8 cellular contexts compared by ENCODE assay signal in genomic region chr10:62815373-62816111, GRCh38. TPM values are rescaled to one million over a fixed set of nuclear protein-coding genes. Genes with fewer than 3 reads are reported as not detected.
DNase-seq lines count a peak whose midpoint lies in the region; ATAC-seq and TF ChIP-seq lines count a peak whose summit lies in the region.

No MANE protein-coding gene starts in this region.

- peaks cover 66% of the 10 kb centered on the region for H3K4me1 Mint-ChIP-seq in activated CD8-positive, alpha-beta T cell treated with anti-CD3 and anti-CD28 coated beads, Interleukin-2, amount 10 ng/mL, durations not matched to agents 7 days and 5 days (ENCODE audit: low read depth)

- H3K79me2 ChIP-seq in osteoblast (ENCODE audit: insufficient read depth, low read length): peaks cover 4% of the 10 kb centered on the region

- CTCF ChIA-PET in HEK293 (lab: Yijun Ruan, JAX): interaction anchor here (0.7 to 4.1 kb wide), 3 partner anchors 11 to 341 kb away, joined by 3 to 25 read pairs (median 4); partner anchors contain the start of gene ADO
- CTCF ChIA-PET in activated CD8-positive, alpha-beta T cell treated with anti-CD3 and anti-CD28 coated beads, Interleukin-2, amount 10 ng/mL, durations not matched to agents 7 days and 5 days (lab: Charles Lee): interaction anchor here (1.2 to 5.8 kb wide), 13 partner anchors 8 to 905 kb away, joined by 4 to 98 read pairs (median 22); partner anchors contain the start of gene ADO

- peak overlapping the region; percentile 97 for H3K27ac Mint-ChIP-seq in activated CD8-positive, alpha-beta T cell treated with anti-CD3 and anti-CD28 coated beads, Interleukin-2, amount 10 ng/mL, durations not matched to agents 7 days and 5 days

- H3K36me3 ChIP-seq in HEK293 (ENCODE audit: control insufficient read depth in 2 of 2, insufficient read depth in 1 of 2, low read length in 2 of 2) (no peaks in the 10 kb centered on the region), osteoblast (ENCODE audit: insufficient read depth, low read length) (no peaks in the 10 kb centered on the region)

- ATAC-seq in activated CD8-positive, alpha-beta T cell treated with anti-CD3 and anti-CD28 coated beads, Interleukin-2, amount 10 ng/mL, durations not matched to agents 7 days and 5 days: no peak
- no peak for ATAC-seq in GM19452 (IDR thresholded peaks at IDR 0.05; ENCODE audit: unreplicated experiment)

- H4K20me1 ChIP-seq in osteoblast (ENCODE audit: insufficient read depth, low read length): peaks cover 10% of the 10 kb centered on the region

- peak overlapping the region; percentile 70 for H3K4me3 ChIP-seq in HEK293 (ENCODE audit: low read depth, low read length)
- peak overlapping the region; percentile 80 for H3K4me3 ChIP-seq in fibroblast of villous mesenchyme (ENCODE audit: low read depth, low read length)
- H3K4me3 ChIP-seq in osteoblast (ENCODE audit: insufficient read depth, low read length): peak overlapping the region; percentile 83

- peak overlapping the region; percentile 88 for H3K4me3 Mint-ChIP-seq in activated CD8-positive, alpha-beta T cell treated with anti-CD3 and anti-CD28 coated beads, Interleukin-2, amount 10 ng/mL, durations not matched to agents 7 days and 5 days

- H3K27me3 Mint-ChIP-seq in activated CD8-positive, alpha-beta T cell treated with anti-CD3 and anti-CD28 coated beads, Interleukin-2, amount 10 ng/mL, durations not matched to agents 7 days and 5 days (ENCODE audit: low read depth): peaks cover 49% of the 10 kb centered on the region

- H3K9me3 ChIP-seq in HEK293 (ENCODE audit: control insufficient read depth, insufficient read depth, low read depth, low read length) (no peaks in the 10 kb centered on the region), osteoblast (ENCODE audit: low read depth, low read length) (no peaks in the 10 kb centered on the region)

- H3K9me3 Mint-ChIP-seq in activated CD8-positive, alpha-beta T cell treated with anti-CD3 and anti-CD28 coated beads, Interleukin-2, amount 10 ng/mL, durations not matched to agents 7 days and 5 days (ENCODE audit: insufficient read depth): no peaks in the 10 kb centered on the region

- H3K4me2 ChIP-seq in osteoblast (ENCODE audit: insufficient read depth, low read length): peak overlapping the region; percentile 96

- no peak overlapping the region for H3K27ac ChIP-seq in HEK293 (ENCODE audit: extremely low read depth, low read depth, low read length)
- peak overlapping the region; percentile 30 for H3K27ac ChIP-seq in osteoblast (ENCODE audit: low read depth, low read length)

- DNase-seq in activated CD8-positive, alpha-beta T cell treated with anti-CD3 and anti-CD28 coated beads, Interleukin-2, amount 10 ng/mL, durations not matched to agents 7 days and 5 days: peak; percentile 23
- peak; percentile 23 for DNase-seq in fibroblast of villous mesenchyme (ENCODE audit: low read depth)
- DNase-seq in osteoblast (ENCODE audit: insufficient read length, low spot score, missing footprints): peak; percentile 90
- DNase-seq in NCI-H345 (lab: John Stamatoyannopoulos, UW): no peak
- DNase-seq in middle frontal gyrus (ENCODE audit: extremely low spot score, low spot score): no peak
- no peak for DNase-seq in DMS79 (lab: John Stamatoyannopoulos, UW)

- peaks cover 37% of the 10 kb centered on the region for H3K27me3 ChIP-seq in osteoblast (ENCODE audit: insufficient read depth, low read length)

- POLR2A ChIA-PET in HEK293 (lab: Yijun Ruan, JAX): interaction anchor here (1.2 to 4.8 kb wide), 5 partner anchors 8 to 547 kb away, joined by 3 to 50 read pairs (median 4); partner anchors contain the start of genes ADO and RTKN2
- POLR2A ChIA-PET in activated CD8-positive, alpha-beta T cell treated with anti-CD3 and anti-CD28 coated beads, Interleukin-2, amount 10 ng/mL, durations not matched to agents 7 days and 5 days (lab: Charles Lee): interaction anchor here (0.6 to 6.0 kb wide), 7 partner anchors 9 to 200 kb away, joined by 3 to 36 read pairs (median 7); partner anchors contain the start of gene ADO

- H2AFZ ChIP-seq in osteoblast (ENCODE audit: low read length): peak overlapping the region; percentile 76

- H3K4me1 ChIP-seq in HEK293 (ENCODE audit: control insufficient read depth, insufficient read depth, low read length) (no peaks in the 10 kb centered on the region; the same call in 1 of the 2 replicates), osteoblast (ENCODE audit: insufficient read depth, low read length) (peaks cover 26% of the 10 kb centered on the region)

- peaks cover 10% of the 10 kb centered on the region for H3K36me3 Mint-ChIP-seq in activated CD8-positive, alpha-beta T cell treated with anti-CD3 and anti-CD28 coated beads, Interleukin-2, amount 10 ng/mL, durations not matched to agents 7 days and 5 days (ENCODE audit: low read depth)

- TF ChIP-seq CTCF in HEK293 (tag by site-specific recombination; IDR thresholded peaks at IDR 0.05) (no peak), fibroblast of villous mesenchyme (IDR thresholded peaks at IDR 0.05; ENCODE audit: insufficient read depth, low read depth, low read length) (no peak), osteoblast (IDR thresholded peaks at IDR 0.05; ENCODE audit: extremely low read depth, low read depth, low read length) (no peak)

TF ChIP-seq in HEK293, 187 proteins besides CTCF, POLR2A, EP300 and RAD21 (continues in another document):
- no peak for TF ChIP-seq ZNF660 (tag by site-specific recombination; IDR thresholded peaks at IDR 0.05)
- TF ChIP-seq ZNF423 (tag by site-specific recombination; IDR thresholded peaks at IDR 0.05): no peak
- TF ChIP-seq ZFP37 (tag by site-specific recombination; IDR thresholded peaks at IDR 0.05): no peak
- no peak for TF ChIP-seq ZBTB6 (tag by site-specific recombination; IDR thresholded peaks at IDR 0.05)
- TF ChIP-seq EGR2 (tag by site-specific recombination; IDR thresholded peaks at IDR 0.05; ENCODE audit: low read depth): peak; percentile 53; the same call in 1 of the 2 replicates
- TF ChIP-seq ZNF704 (tag by site-specific recombination; IDR thresholded peaks at IDR 0.05): no peak
- TF ChIP-seq ZNF292 (tag by site-specific recombination; IDR thresholded peaks at IDR 0.05; ENCODE audit: borderline replicate concordance, low read depth): no peak
- no peak for TF ChIP-seq ZNF621 (tag by site-specific recombination; IDR thresholded peaks at IDR 0.05)
- no peak for TF ChIP-seq ZNF416 (tag by site-specific recombination; IDR thresholded peaks at IDR 0.05)
- TF ChIP-seq ZBTB1 (tag by site-specific recombination; IDR thresholded peaks at IDR 0.05): no peak
- no peak for TF ChIP-seq ZNF558 (tag by site-specific recombination; IDR thresholded peaks at IDR 0.05)
- peak; percentile 91 for TF ChIP-seq ZBTB17 (tag by site-specific recombination; IDR thresholded peaks at IDR 0.05)
- TF ChIP-seq ZBTB8A (tag by site-specific recombination; IDR thresholded peaks at IDR 0.05): peak; percentile 91
- peak; percentile 14; the same call in 1 of the 2 replicates for TF ChIP-seq ZNF394 (tag by site-specific recombination; IDR thresholded peaks at IDR 0.05; ENCODE audit: borderline replicate concordance)
- 0 out of 2 replicates have a peak, but pooled peaks have one; percentile 5 for TF ChIP-seq ZNF777 (tag by site-specific recombination; IDR thresholded peaks at IDR 0.05; ENCODE audit: borderline replicate concordance)
- no peak for TF ChIP-seq ZNF18 (tag by site-specific recombination; IDR thresholded peaks at IDR 0.05)

RNA-seq across cellular contexts. Expression of gene EGR2, which starts 0.6 kb away (rescaled TPM):
- 1 to 10 TPM in 1 of 2 experiments, under 1 TPM in 1; 0.50 to 1.3 TPM for total RNA-seq in activated CD8-positive, alpha-beta T cell treated with anti-CD3 and anti-CD28 coated beads, Interleukin-2, amount 10 ng/mL, durations not matched to agents 7 days and 5 days
- 1.7 and 1.9 TPM in 2 replicates for total RNA-seq in fibroblast of villous mesenchyme
- total RNA-seq in osteoblast: 2.4 and 3.6 TPM in 2 replicates

RNA-seq across cellular contexts. Expression of gene ADO, which starts 11.0 kb away (rescaled TPM):
- 10 to 100 TPM; 22.2 to 22.6 TPM for total RNA-seq in activated CD8-positive, alpha-beta T cell treated with anti-CD3 and anti-CD28 coated beads, Interleukin-2, amount 10 ng/mL, durations not matched to agents 7 days and 5 days
- total RNA-seq in fibroblast of villous mesenchyme (25.5 and 29.0 TPM in 2 replicates), osteoblast (28.0 and 29.3 TPM in 2 replicates)

Comparison
In these comparisons a context has a peak if more than half of its experiments do, and no peak if none do; other contexts are left out.
1. DNase-seq: peak in activated CD8-positive, alpha-beta T cell treated with anti-CD3 and anti-CD28 coated beads, Interleukin-2, amount 10 ng/mL, durations not matched to agents 7 days and 5 days (single experiment), fibroblast of villous mesenchyme (single experiment) and osteoblast (single experiment); none in NCI-H345 (single experiment), middle frontal gyrus (single experiment) and DMS79 (single experiment).
2. Peak in every context shown above with its lines, with median percentiles within 50 percentile points of each other: H3K4me3 ChIP-seq.